Comparison of ENCODE assay signal across 11 cellular contexts in genomic region chr20:20317195-20318113, GRCh38. TPM values are rescaled to one million over a fixed set of nuclear protein-coding genes. Genes with fewer than 3 reads are reported as not detected.
DNase-seq lines count a peak whose midpoint lies in the region; ATAC-seq and TF ChIP-seq lines count a peak whose summit lies in the region.
"Had no signal": no experiment of that assay in that cellular context is flagged by ENCODE, and none has a peak within 500 bp of the region (broad histone marks: within the 10 kb centered on the region; RNA-seq: fewer than 3 reads in every experiment).

No MANE protein-coding gene starts in this region.

- no peaks in the 10 kb centered on the region for H3K36me3 Mint-ChIP-seq in activated CD8-positive, alpha-beta memory T cell treated with anti-CD3 and anti-CD28 coated beads, Interleukin-2, amount 10 ng/mL, durations not matched to agents 7 days and 5 days
- H3K36me3 Mint-ChIP-seq: activated naive CD8-positive, alpha-beta T cell had no signal

- no peak overlapping the region for H3K4ac ChIP-seq in mesendoderm (ENCODE audit: low read depth, low read length)

- no peak overlapping the region for H3K23ac ChIP-seq in mesendoderm (ENCODE audit: low read length)

- no peaks in the 10 kb centered on the region for H3K9me3 Mint-ChIP-seq in activated CD8-positive, alpha-beta memory T cell treated with anti-CD3 and anti-CD28 coated beads, Interleukin-2, amount 10 ng/mL, durations not matched to agents 7 days and 5 days (ENCODE audit: low read depth)

- no peaks in the 10 kb centered on the region for H3K79me1 ChIP-seq in mesendoderm (ENCODE audit: low read length)

- H2BK15ac ChIP-seq in mesendoderm (replicated peaks; ENCODE audit: low read depth): no peak overlapping the region

- no peaks in the 10 kb centered on the region for H3K36me3 ChIP-seq in mesendoderm (ENCODE audit: control insufficient read depth, insufficient read depth, low read length)
- H3K36me3 ChIP-seq: Peyer's patch had no signal

- H3K4me1 ChIP-seq in mesendoderm (ENCODE audit: control insufficient read depth, low read depth, low read length) (no peaks in the 10 kb centered on the region), foreskin keratinocyte (no peaks in the 10 kb centered on the region)
- H3K4me1 ChIP-seq: Peyer's patch had no signal

- no peak overlapping the region for H3K4me2 ChIP-seq in mesendoderm (ENCODE audit: low read length)
- H3K4me2 ChIP-seq: smooth muscle cell had no signal

- no peaks in the 10 kb centered on the region for H3K79me2 ChIP-seq in mesendoderm (ENCODE audit: control insufficient read depth, insufficient read depth, low read length)

- DNase-seq in NCI-H1092 treated with DMSO at 0.1 percent for 48 hours (lab: John Stamatoyannopoulos, UW) (peak; percentile 67), mesendoderm (peak; percentile 1), foreskin keratinocyte (no peak), mesenteric fat pad (ENCODE audit: low spot score) (no peak), ACHN (no peak)
- DNase-seq in activated CD8-positive, alpha-beta memory T cell treated with anti-CD3 and anti-CD28 coated beads, Interleukin-2, amount 10 ng/mL, durations not matched to agents 7 days and 5 days: no peak

- H3K27me3 ChIP-seq in mesendoderm (ENCODE audit: insufficient read depth, low read length, poor library complexity) (no peaks in the 10 kb centered on the region), foreskin keratinocyte (no peaks in the 10 kb centered on the region)
- H3K27me3 ChIP-seq: Peyer's patch had no signal

- no peaks in the 10 kb centered on the region for H3K4me1 Mint-ChIP-seq in activated CD8-positive, alpha-beta memory T cell treated with anti-CD3 and anti-CD28 coated beads, Interleukin-2, amount 10 ng/mL, durations not matched to agents 7 days and 5 days

- H3K27me3 Mint-ChIP-seq in activated CD8-positive, alpha-beta memory T cell treated with anti-CD3 and anti-CD28 coated beads, Interleukin-2, amount 10 ng/mL, durations not matched to agents 7 days and 5 days: no peaks in the 10 kb centered on the region

- H3K18ac ChIP-seq in mesendoderm (ENCODE audit: low read length): no peak overlapping the region

- H3K27ac ChIP-seq in mesendoderm (ENCODE audit: low read depth, low read length) (no peak overlapping the region), foreskin keratinocyte (no peak overlapping the region)
- H3K27ac ChIP-seq: Peyer's patch had no signal

- ATAC-seq in GM18867 (IDR thresholded peaks at IDR 0.05; ENCODE audit: unreplicated experiment) (peak; percentile 97), HG02678 (IDR thresholded peaks at IDR 0.05; ENCODE audit: unreplicated experiment) (peak; percentile 98), foreskin keratinocyte (no peak)
- no peak for ATAC-seq in activated CD8-positive, alpha-beta memory T cell treated with anti-CD3 and anti-CD28 coated beads, Interleukin-2, amount 10 ng/mL, durations not matched to agents 7 days and 5 days

- H2BK120ac ChIP-seq in mesendoderm (ENCODE audit: low read depth, low read length): no peak overlapping the region

- in situ Hi-C loops in ACHN (cut with HindIII; ENCODE audit: low pct_ligation_motif_present, low pct_unique_long_range_greater_than_20kb, low sequenced_read_pairs): no loop called here

- H3K4me3 ChIP-seq in mesendoderm (ENCODE audit: low read length): no peak overlapping the region
- H3K4me3 ChIP-seq: Peyer's patch, smooth muscle cell had no signal

- H2AK5ac ChIP-seq in mesendoderm (ENCODE audit: low read length): no peak overlapping the region

- no peak overlapping the region for H3K27ac Mint-ChIP-seq in activated CD8-positive, alpha-beta memory T cell treated with anti-CD3 and anti-CD28 coated beads, Interleukin-2, amount 10 ng/mL, durations not matched to agents 7 days and 5 days
- H3K27ac Mint-ChIP-seq: activated naive CD8-positive, alpha-beta T cell had no signal

- WGBS in mesendoderm (ENCODE audit: extremely low coverage, insufficient coverage, low lambda C conversion rate): no CpG with 5 or more reads among the region's 17 CpGs

- no peak overlapping the region for H4K5ac ChIP-seq in mesendoderm (ENCODE audit: low read length)

- no peak overlapping the region for H3K4me3 Mint-ChIP-seq in activated CD8-positive, alpha-beta memory T cell treated with anti-CD3 and anti-CD28 coated beads, Interleukin-2, amount 10 ng/mL, durations not matched to agents 7 days and 5 days
- H3K4me3 Mint-ChIP-seq: activated naive CD8-positive, alpha-beta T cell had no signal

- TF ChIP-seq CTCF in foreskin keratinocyte (conservative IDR thresholded peaks at IDR 0.05): no peak

- H3K56ac ChIP-seq in mesendoderm (ENCODE audit: low read length): no peak overlapping the region

- CTCF ChIA-PET in activated CD8-positive, alpha-beta memory T cell treated with anti-CD3 and anti-CD28 coated beads, Interleukin-2, amount 10 ng/mL, durations not matched to agents 7 days and 5 days (lab: Charles Lee): no interaction called here

- H3K9ac ChIP-seq in mesendoderm (ENCODE audit: low read length): no peak overlapping the region

- no peak overlapping the region for H4K8ac ChIP-seq in mesendoderm (ENCODE audit: low read depth, low read length)

- H2BK5ac ChIP-seq in mesendoderm (ENCODE audit: low read length): no peak overlapping the region

RNA-seq across cellular contexts. Expression of gene INSM1, which starts 50.5 kb away (rescaled TPM):
- polyA plus RNA-seq in mesendoderm (2013, experiment 1 of 2): 0.01 TPM
- 0.01 TPM for polyA plus RNA-seq in mesendoderm (2013, experiment 2 of 2)
- total RNA-seq in foreskin keratinocyte (not detected in 2 replicates), mesenteric fat pad (not detected)
- polyA plus RNA-seq in foreskin keratinocyte: not detected in 2 replicates
- total RNA-seq in activated CD8-positive, alpha-beta memory T cell treated with anti-CD3 and anti-CD28 coated beads, Interleukin-2, amount 10 ng/mL, durations not matched to agents 7 days and 5 days: under 1 TPM in 1 of 2 experiments, not detected in 1; 0.12 TPM
- total RNA-seq: smooth muscle cell had no signal
- polyA plus RNA-seq: smooth muscle cell had no signal

Comparison
In these comparisons a context has a peak if more than half of its experiments do, and no peak if none do; other contexts are left out.
1. ATAC-seq: peak in GM18867 (single experiment) and HG02678 (single experiment); none in foreskin keratinocyte (single experiment) and activated CD8-positive, alpha-beta memory T cell treated with anti-CD3 and anti-CD28 coated beads, Interleukin-2, amount 10 ng/mL, durations not matched to agents 7 days and 5 days (single experiment).
2. DNase-seq: peak in NCI-H1092 treated with DMSO at 0.1 percent for 48 hours (single experiment) and mesendoderm (single experiment); none in foreskin keratinocyte (0 of 2), mesenteric fat pad (single experiment), ACHN (single experiment) and activated CD8-positive, alpha-beta memory T cell treated with anti-CD3 and anti-CD28 coated beads, Interleukin-2, amount 10 ng/mL, durations not matched to agents 7 days and 5 days (single experiment).